26 cellular contexts compared by ENCODE assay signal in genomic region chr2:211128287-211128686, GRCh38.
"Had no signal": no experiment of that assay in that cellular context is flagged by ENCODE, and none has a peak within 500 bp of the region (broad histone marks: within the 10 kb centered on the region; RNA-seq: fewer than 3 reads in every experiment).

No MANE protein-coding gene starts in this region.

- H3K9me3 ChIP-seq: adrenal gland, esophagus muscularis mucosa, stomach, thyroid gland, upper lobe of left lung had no signal

- H3K27ac ChIP-seq: adrenal gland, brain microvascular endothelial cell, esophagus muscularis mucosa, stomach, thyroid gland, upper lobe of left lung had no signal

- ATAC-seq: left colon; naive thymus-derived CD8-positive, alpha-beta T cell; right cardiac atrium; stimulated activated naive B cell treated with anti-CD40 and anti-IgM and Interleukin-4, amounts not matched to agents 10 μg/mL and 1 μg/mL and 100 μg/mL, for 72 hours had no signal

- H3K27me3 Mint-ChIP-seq: activated naive CD8-positive, alpha-beta T cell; memory B cell; naive thymus-derived CD8-positive, alpha-beta T cell; stimulated activated naive B cell treated with anti-CD40 and anti-IgM and Interleukin-4, amounts not matched to agents 10 μg/mL and 1 μg/mL and 100 μg/mL, for 72 hours had no signal

- H3K9me3 Mint-ChIP-seq: endodermal cell; memory B cell; naive thymus-derived CD8-positive, alpha-beta T cell; neural crest cell; stimulated activated naive B cell treated with anti-CD40 and anti-IgM and Interleukin-4, amounts not matched to agents 10 μg/mL and 1 μg/mL and 100 μg/mL, for 72 hours had no signal

- H3K4me1 Mint-ChIP-seq: endodermal cell; memory B cell; naive thymus-derived CD8-positive, alpha-beta T cell; stimulated activated naive B cell treated with anti-CD40 and anti-IgM and Interleukin-4, amounts not matched to agents 10 μg/mL and 1 μg/mL and 100 μg/mL, for 72 hours had no signal

- H3K36me3 ChIP-seq: adrenal gland, brain microvascular endothelial cell, esophagus muscularis mucosa, stomach, thyroid gland, upper lobe of left lung had no signal

- H3K27me3 ChIP-seq: adrenal gland, brain microvascular endothelial cell, esophagus muscularis mucosa, stomach, thyroid gland, upper lobe of left lung had no signal

- H3K4me3 ChIP-seq: adrenal gland, esophagus muscularis mucosa, stomach, thyroid gland, upper lobe of left lung had no signal

- H3K4me1 ChIP-seq: adrenal gland, esophagus muscularis mucosa, stomach, thyroid gland, upper lobe of left lung had no signal

- H3K36me3 Mint-ChIP-seq: activated naive CD8-positive, alpha-beta T cell; memory B cell; naive thymus-derived CD8-positive, alpha-beta T cell; stimulated activated naive B cell treated with anti-CD40 and anti-IgM and Interleukin-4, amounts not matched to agents 10 μg/mL and 1 μg/mL and 100 μg/mL, for 72 hours had no signal

- H3K4me3 Mint-ChIP-seq: activated naive CD8-positive, alpha-beta T cell; endodermal cell; memory B cell; naive thymus-derived CD8-positive, alpha-beta T cell; neural crest cell; stimulated activated naive B cell treated with anti-CD40 and anti-IgM and Interleukin-4, amounts not matched to agents 10 μg/mL and 1 μg/mL and 100 μg/mL, for 72 hours had no signal

- DNase-seq: activated CD4-positive, alpha-beta T cell treated with anti-CD3 and anti-CD28 coated beads for 4 hours; activated CD4-positive, alpha-beta T cell treated with anti-CD3 and anti-CD28 coated beads, Interleukin-2, amount 50 U/mL, for 4 hours; activated CD8-positive, alpha-beta memory T cell treated with anti-CD3 and anti-CD28 coated beads for 24 hours; activated effector memory CD4-positive, alpha-beta T cell treated with Interleukin-2 at 50 U/mL for 16 hours; activated naive CD4-positive, alpha-beta T cell treated with Interleukin-2 at 50 U/mL for 16 hours; adrenal gland; aorta; brain microvascular endothelial cell; caudate nucleus; endodermal cell; foreskin melanocyte; left colon; naive thymus-derived CD8-positive, alpha-beta T cell; nucleus accumbens; right cardiac atrium; stimulated activated CD4-positive, alpha-beta T cell treated with anti-CD3 and anti-CD28 coated beads, Interleukin-15, amount 100 ng/mL, for 24 hours; stimulated activated CD4-positive, alpha-beta T cell treated with anti-CD3 and anti-CD28 coated beads, Interleukin-2, amount 100 ng/mL, for 24 hours; stimulated activated naive B cell treated with anti-CD40 and anti-IgM and Interleukin-4, amounts not matched to agents 10 μg/mL and 1 μg/mL and 100 μg/mL, for 72 hours; stomach; T-helper 1 cell; thyroid gland; upper lobe of left lung had no signal

- H3K27ac Mint-ChIP-seq: activated naive CD8-positive, alpha-beta T cell; endodermal cell; memory B cell; naive thymus-derived CD8-positive, alpha-beta T cell; stimulated activated naive B cell treated with anti-CD40 and anti-IgM and Interleukin-4, amounts not matched to agents 10 μg/mL and 1 μg/mL and 100 μg/mL, for 72 hours had no signal
